Comparison of ENCODE assay signal across 7 cellular contexts in the genomic region with DNA sequence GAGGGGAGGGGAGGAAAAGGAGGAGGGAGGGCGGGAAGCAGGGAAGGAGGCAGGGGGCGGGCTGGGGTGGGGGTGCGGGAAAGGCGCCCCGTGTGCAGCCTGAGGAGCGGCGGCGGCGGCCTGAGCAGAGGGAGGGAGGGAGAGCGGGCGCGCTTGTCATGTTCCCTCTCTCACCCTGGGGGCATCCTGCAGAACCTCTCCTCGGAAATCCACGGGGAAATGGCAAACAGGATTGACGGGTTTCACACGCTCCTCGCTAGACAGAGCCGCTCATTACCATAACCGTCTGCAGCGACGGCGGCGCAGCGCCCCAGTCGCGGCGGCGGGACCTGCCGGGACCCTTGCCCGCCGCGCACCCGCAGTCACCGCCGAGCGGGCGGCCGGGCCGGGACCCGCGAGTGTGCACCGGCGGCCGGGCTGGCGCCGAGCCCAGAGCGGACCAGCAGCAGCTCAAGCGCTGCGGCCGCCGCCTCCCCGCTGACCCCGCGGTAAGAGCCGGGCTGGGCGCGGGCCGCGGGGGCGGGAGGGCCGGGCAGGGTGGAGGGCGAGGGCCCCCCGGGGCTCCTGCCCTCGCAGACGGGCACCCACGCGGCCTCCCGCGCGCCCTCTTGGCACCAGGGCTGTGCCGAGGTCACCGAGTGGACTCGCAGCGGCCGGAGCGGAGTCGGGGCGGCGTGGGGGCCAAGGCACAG. TPM values are rescaled to one million over a fixed set of nuclear protein-coding genes. Genes with fewer than 3 reads are reported as not detected.
DNase-seq lines count a peak whose midpoint lies in the region; ATAC-seq, FAIRE-seq and TF ChIP-seq lines count a peak whose summit lies in the region.

Gene SERTAD4, plus strand, starts transcription at position 273 of the 692 bp plus-strand sequence. CDS start 5,165 bp downstream, outside the sequence.

- DNase-seq in GM20000 (ENCODE audit: low spot score) (peak; percentile 38), NCI-H345 (lab: John Stamatoyannopoulos, UW) (peak; percentile 82), bronchial epithelial cell (ENCODE audit: low read depth) (peak; percentile 86), keratinocyte (ENCODE audit: low read depth, low spot score) (peak; percentile 45), 8988T (no peak)

- peak within 1 kb of the TSS; percentile 77 for H3K4me2 ChIP-seq in keratinocyte (ENCODE audit: control insufficient read depth, extremely low read depth, insufficient read depth, low read depth, low read length)

- ATAC-seq in GM18519 (IDR thresholded peaks at IDR 0.05; ENCODE audit: low FRiP score, unreplicated experiment): no peak

- H3K27ac ChIP-seq in keratinocyte (ENCODE audit: control insufficient read depth, insufficient read depth, low read length) (peak within 1 kb of the TSS; percentile 47), skin epidermis (peak within 1 kb of the TSS; percentile 35 to 96 (median 86))

- no peaks in the 10 kb centered on the region for H3K9me3 ChIP-seq in keratinocyte (ENCODE audit: control insufficient read depth, low read depth, low read length)

- H3K9ac ChIP-seq in keratinocyte (ENCODE audit: control insufficient read depth, extremely low read depth, insufficient read depth, low read length): peak within 1 kb of the TSS; percentile 68

- H3K79me2 ChIP-seq in keratinocyte (ENCODE audit: control insufficient read depth, insufficient read depth, low read length): no peaks in the 10 kb centered on the region

- FAIRE-seq in bronchial epithelial cell (lab: Jason Lieb, UNC) (no peak), keratinocyte (lab: Jason Lieb, UNC) (peak; percentile 82)

- H3K27me3 ChIP-seq in bronchial epithelial cell (ENCODE audit: control insufficient read depth, insufficient read depth, low read length) (no peaks in the 10 kb centered on the region), keratinocyte (ENCODE audit: control insufficient read depth, extremely low read depth, insufficient read depth, low read length) (no peaks in the 10 kb centered on the region)

- H2AFZ ChIP-seq in keratinocyte (ENCODE audit: control insufficient read depth, low read length): peak within 1 kb of the TSS; percentile 82

- no peaks in the 10 kb centered on the region for H3K9me1 ChIP-seq in keratinocyte (ENCODE audit: control insufficient read depth, extremely low read depth, insufficient read depth, low read length)

- TF ChIP-seq CTCF in GM20000 (IDR thresholded peaks at IDR 0.05; ENCODE audit: extremely low read depth, missing control alignments) (no peak), bronchial epithelial cell (IDR thresholded peaks at IDR 0.05; ENCODE audit: insufficient read depth, low read length, severe bottlenecking) (no peak), keratinocyte (optimal IDR thresholded peaks at IDR 0.05 in 1 of 3, IDR thresholded peaks at IDR 0.05 in 1 of 3, conservative IDR thresholded peaks at IDR 0.05 in 1 of 3; ENCODE audit: extremely low read depth in 1 of 3, insufficient read depth in 2 of 3, low read length in 3 of 3) (no peak)

- no peaks in the 10 kb centered on the region for H3K36me3 ChIP-seq in bronchial epithelial cell (ENCODE audit: control insufficient read depth, insufficient read depth, low read length)
- H3K36me3 ChIP-seq in keratinocyte (ENCODE audit: control insufficient read depth in 2 of 2, extremely low read depth in 1 of 2, insufficient read depth in 2 of 2, low read length in 2 of 2): no peaks in the 10 kb centered on the region

- H3K4me3 ChIP-seq in bronchial epithelial cell (ENCODE audit: low read depth, low read length) (peak within 1 kb of the TSS; percentile 66), keratinocyte (ENCODE audit: control insufficient read depth in 2 of 3, extremely low read depth in 1 of 3, insufficient read depth in 2 of 3, low read depth in 1 of 3, low read length in 3 of 3) (peak within 1 kb of the TSS; percentile 53 to 80 (median 71)), skin epidermis (peak within 1 kb of the TSS; percentile 47 to 75 (median 61))

- no peaks in the 10 kb centered on the region for H4K20me1 ChIP-seq in keratinocyte (ENCODE audit: control insufficient read depth, extremely low read depth, insufficient read depth, low read length)

- peaks cover 19% of the 10 kb centered on the region for H3K4me1 ChIP-seq in keratinocyte (ENCODE audit: control insufficient read depth, extremely low read depth, insufficient read depth, low read length)

- dilution Hi-C loops in keratinocyte (cut with MboI; ENCODE audit: extremely low pct_ligation_motif_present, low sequenced_read_pairs): no loop called here

RNA-seq across cellular contexts. Expression of gene SERTAD4, which starts in this region (rescaled TPM):
- 0.26 and 0.64 TPM in 2 replicates for total RNA-seq in bronchial epithelial cell
- 0.64 to 5.1 TPM (median 3.4 TPM) in 3 replicates for polyA plus RNA-seq in keratinocyte
- polyA plus RNA-seq in keratinocyte (2011; ENCODE audit: low read depth): not detected
- polyA plus RNA-seq in keratinocyte (2011; cell fraction: cytosol; rRNA removed): 1.3 and 2.0 TPM in 2 replicates
- polyA plus RNA-seq in keratinocyte (2011; cell fraction: nucleus; rRNA removed): 1.3 and 1.4 TPM in 2 replicates
- polyA plus RNA-seq in keratinocyte (2012; ENCODE audit: low replicate concordance): 0.17 and 3.9 TPM in 2 replicates
- polyA minus RNA-seq in keratinocyte: 0.20 to 2.5 TPM (median 1.6 TPM) in 3 replicates
- polyA minus RNA-seq in keratinocyte (2011; cell fraction: cytosol; rRNA and poly(A)+ RNA removed): not detected
- polyA minus RNA-seq in keratinocyte (2011; cell fraction: nucleus; rRNA and poly(A)+ RNA removed): 0.21 and 1.1 TPM in 2 replicates

Comparison
In these comparisons a context has a peak if more than half of its experiments do, and no peak if none do; other contexts are left out.
1. Peak in DNase-seq and H3K4me3 ChIP-seq in bronchial epithelial cell; RNA of the gene not detected or under 1 TPM.